In genomic region chr18:28438381-28438780, GRCh38 we compare ENCODE assay signal across 8 cellular contexts.
"Had no signal": no experiment of that assay in that cellular context is flagged by ENCODE, and none has a peak within 500 bp of the region (broad histone marks: within the 10 kb centered on the region; RNA-seq: fewer than 3 reads in every experiment).

No MANE protein-coding gene starts in this region.

- H3K36me3 Mint-ChIP-seq: IgD-negative memory B cell had no signal

- H3K4me3 Mint-ChIP-seq: IgD-negative memory B cell had no signal

- H3K27me3 Mint-ChIP-seq: IgD-negative memory B cell had no signal

- ATAC-seq: K562 had no signal

- H3K4me3 ChIP-seq: K562 had no signal

- FAIRE-seq: HTR-8/SVneo, K562 had no signal

- DNase-seq: Karpas-422, KBM-7, KG1 had no signal

- H3K4me2 ChIP-seq: KMS-11 had no signal

- H3K9ac ChIP-seq: KMS-11 had no signal

- H3K27ac ChIP-seq: HL-60, KMS-11 had no signal

- H3K27ac Mint-ChIP-seq: IgD-negative memory B cell had no signal
